22 cellular contexts compared by ENCODE assay signal in genomic region chr14:94544726-94545125, GRCh38. TPM values are rescaled to one million over a fixed set of nuclear protein-coding genes. Genes with fewer than 3 reads are reported as not detected.
DNase-seq lines count a peak whose midpoint lies in the region; FAIRE-seq and TF ChIP-seq lines count a peak whose summit lies in the region.
"Had no signal": no experiment of that assay in that cellular context is flagged by ENCODE, and none has a peak within 500 bp of the region (broad histone marks: within the 10 kb centered on the region; RNA-seq: fewer than 3 reads in every experiment).

No MANE protein-coding gene starts in this region.

- peaks cover 15% of the 10 kb centered on the region for H3K9me3 Mint-ChIP-seq in astrocyte (ENCODE audit: unreplicated experiment)
- H3K9me3 Mint-ChIP-seq: CD4-positive, alpha-beta T cell had no signal

- H3K4me3 Mint-ChIP-seq in astrocyte (ENCODE audit: unreplicated experiment): no peak overlapping the region
- H3K4me3 Mint-ChIP-seq: CD4-positive, alpha-beta T cell had no signal

- H2BK5ac ChIP-seq in neuronal stem cell (ENCODE audit: low read length): no peak overlapping the region

- no peak for FAIRE-seq in astrocyte (lab: Jason Lieb, UNC)
- FAIRE-seq: A204.1, G401.6, GM12891, GM19239, HTR-8/SVneo, K562 had no signal

- H3K27me3 Mint-ChIP-seq in astrocyte (ENCODE audit: low read depth, unreplicated experiment): peaks cover 17% of the 10 kb centered on the region

- no peak overlapping the region for H3K14ac ChIP-seq in neuronal stem cell (ENCODE audit: low read length)

- no peak overlapping the region for H2BK15ac ChIP-seq in neuronal stem cell (ENCODE audit: low read length)

- no peak overlapping the region for H2BK120ac ChIP-seq in neuronal stem cell (ENCODE audit: low read depth, low read length)

- H3K9me3 ChIP-seq in astrocyte (ENCODE audit: insufficient read depth, low read depth, low read length): no peaks in the 10 kb centered on the region
- no peaks in the 10 kb centered on the region for H3K9me3 ChIP-seq in neuronal stem cell (replicated peaks in 1 of 2; ENCODE audit: control insufficient read depth in 2 of 2, insufficient read depth in 1 of 2, low read depth in 1 of 2, low read length in 2 of 2)
- no peaks in the 10 kb centered on the region for H3K9me3 ChIP-seq in vagina

- H3K36me3 Mint-ChIP-seq in astrocyte (ENCODE audit: low read depth, unreplicated experiment): no peaks in the 10 kb centered on the region

- H3K27me3 ChIP-seq in astrocyte (ENCODE audit: insufficient read depth, low read length): no peaks in the 10 kb centered on the region
- no peaks in the 10 kb centered on the region for H3K27me3 ChIP-seq in neuronal stem cell (ENCODE audit: control insufficient read depth in 3 of 3, insufficient read depth in 3 of 3, low read depth in 1 of 3, low read length in 3 of 3)
- no peaks in the 10 kb centered on the region for H3K27me3 ChIP-seq in vagina

- no peaks in the 10 kb centered on the region for H3K79me1 ChIP-seq in neuronal stem cell (ENCODE audit: low read depth, low read length)

- H4K8ac ChIP-seq in neuronal stem cell (ENCODE audit: low read depth, low read length): no peak overlapping the region

- WGBS in neuronal stem cell (ENCODE audit: extremely low coverage in 2 of 2, insufficient read length in 2 of 2, insufficient replicate concordance in 1 of 2), 2 donors: no CpG with 5 or more reads among the region's 7 CpGs

- DNase-seq in RWPE1 (ENCODE audit: low spot score) (no peak), astrocyte (ENCODE audit: low read depth) (no peak), neuronal stem cell (ENCODE audit: low spot score) (no peak), vagina (ENCODE audit: extremely low spot score in 2 of 2) (peak; percentile 31 to 79), DMS114 treated with DMSO at 0.1 percent for 48 hours (lab: John Stamatoyannopoulos, UW; ENCODE audit: unreplicated experiment) (no peak), germinal center (ENCODE audit: low spot score) (no peak)
- no peak for DNase-seq in stimulated activated CD4-positive, alpha-beta T cell treated with anti-CD3 and anti-CD28 coated beads, Interleukin-12 subunit alpha, Interleukin-12 subunit beta, amount 100 ng/mL, for 4 hours
- DNase-seq: ACHN; CD4-positive, alpha-beta T cell; DMS53; HCEC 1CT; IMR-90 had no signal

- peaks cover 14% of the 10 kb centered on the region for H3K4me1 ChIP-seq in astrocyte (ENCODE audit: insufficient read depth, low read length)
- H3K4me1 ChIP-seq in neuronal stem cell (ENCODE audit: control insufficient read depth in 2 of 2, insufficient read depth in 1 of 2, low read depth in 1 of 2, low read length in 2 of 2): peaks cover 0 to 10% of the 10 kb centered on the region in 2 donors
- peaks cover 22% of the 10 kb centered on the region for H3K4me1 ChIP-seq in vagina

- peak overlapping the region; percentile 92; the same call in 1 of the 2 replicates for H3K27ac ChIP-seq in RWPE1
- H3K27ac ChIP-seq in astrocyte (ENCODE audit: low read depth, low read length): peak overlapping the region; percentile 5
- H3K27ac ChIP-seq in neuronal stem cell (replicated peaks; ENCODE audit: low read length): no peak overlapping the region
- no peak overlapping the region for H3K27ac ChIP-seq in vagina
- H3K27ac ChIP-seq: C4-2B, HL-60 had no signal

- peaks cover 12% of the 10 kb centered on the region for H3K4me1 Mint-ChIP-seq in astrocyte (ENCODE audit: low read depth, unreplicated experiment)

- H3K4me3 ChIP-seq in astrocyte (ENCODE audit: insufficient read depth, low read depth, low read length): no peak overlapping the region
- no peak overlapping the region for H3K4me3 ChIP-seq in neuronal stem cell (ENCODE audit: low read length in 2 of 2)
- no peak overlapping the region for H3K4me3 ChIP-seq in vagina
- H3K4me3 ChIP-seq: K562 had no signal

- H3K36me3 ChIP-seq in astrocyte (ENCODE audit: insufficient read depth, low read length) (no peaks in the 10 kb centered on the region), neuronal stem cell (replicated peaks in 1 of 2; ENCODE audit: control insufficient read depth in 2 of 2, insufficient read depth in 2 of 2, low read length in 2 of 2) (no peaks in the 10 kb centered on the region), vagina (no peaks in the 10 kb centered on the region)

- no peak overlapping the region for H2AFZ ChIP-seq in astrocyte (ENCODE audit: low read depth, low read length)
- no peak overlapping the region for H2AFZ ChIP-seq in neuronal stem cell (ENCODE audit: low read length)

- intact Hi-C loops in vagina (cut with DNase I): no loop called here

- H3K23ac ChIP-seq in neuronal stem cell (ENCODE audit: low read depth, low read length, poor library complexity): no peak overlapping the region

- H3K4ac ChIP-seq in neuronal stem cell (ENCODE audit: low read length): no peak overlapping the region

- TF ChIP-seq CTCF in RWPE1 (conservative IDR thresholded peaks at IDR 0.05; ENCODE audit: low read depth): no peak
- TF ChIP-seq CTCF in astrocyte (IDR thresholded peaks at IDR 0.05; ENCODE audit: insufficient read depth, low read depth, low read length): no peak
- no peak for TF ChIP-seq CTCF in vagina (IDR thresholded peaks at IDR 0.05)

- POLR2A ChIA-PET in RWPE1 (lab: Yijun Ruan, JAX; ENCODE audit: low non-redundant PET): no interaction called here

- H2BK12ac ChIP-seq in neuronal stem cell (ENCODE audit: low read length): no peak overlapping the region

- H3K79me2 ChIP-seq in astrocyte (ENCODE audit: insufficient read depth, low read length): no peaks in the 10 kb centered on the region

- no peak overlapping the region for H3K18ac ChIP-seq in neuronal stem cell (ENCODE audit: low read length)

- TF ChIP-seq POLR2A in vagina (IDR thresholded peaks at IDR 0.05): no peak

- H2AK5ac ChIP-seq in neuronal stem cell (ENCODE audit: low read depth, low read length): no peak overlapping the region

- H4K91ac ChIP-seq in neuronal stem cell (ENCODE audit: low read depth, low read length, poor library complexity): no peak overlapping the region

- H3K27ac Mint-ChIP-seq in astrocyte (ENCODE audit: unreplicated experiment): no peak overlapping the region
- H3K27ac Mint-ChIP-seq: CD4-positive, alpha-beta T cell had no signal

- H3K9ac ChIP-seq in astrocyte (ENCODE audit: low read length): no peak overlapping the region
- H3K9ac ChIP-seq in neuronal stem cell (ENCODE audit: low read depth, low read length, poor library complexity): peak overlapping the region; percentile 55

- CTCF ChIA-PET in RWPE1 (lab: Yijun Ruan, JAX): no interaction called here

- H4K20me1 ChIP-seq in astrocyte (ENCODE audit: insufficient read depth, low read length): no peaks in the 10 kb centered on the region

- H3K4me2 ChIP-seq in astrocyte (ENCODE audit: low read length): no peak overlapping the region
- H3K4me2 ChIP-seq in neuronal stem cell (ENCODE audit: insufficient read depth, low read length, poor library complexity, severe bottlenecking): no peak overlapping the region

RNA-seq across cellular contexts. Expression of gene SERPINA4, which starts 16.5 kb away (rescaled TPM):
- total RNA-seq in astrocyte (not detected in 2 replicates), vagina (not detected)
- polyA plus RNA-seq in neuronal stem cell (2013, experiment 1 of 2): not detected
- polyA plus RNA-seq in neuronal stem cell (2013, experiment 2 of 2): not detected
- total RNA-seq: CD4-positive, alpha-beta T cell; H4; IMR-90; K562 had no signal
- polyA plus RNA-seq: BJ, IMR-90, K562 had no signal

RNA-seq across cellular contexts. Expression of gene SERPINA12, which starts 35.5 kb away (rescaled TPM):
- total RNA-seq in astrocyte (not detected in 2 replicates), vagina (8.6 TPM)
- not detected for polyA plus RNA-seq in neuronal stem cell (2013, experiment 1 of 2)
- not detected for polyA plus RNA-seq in neuronal stem cell (2013, experiment 2 of 2)
- total RNA-seq: CD4-positive, alpha-beta T cell; H4; IMR-90; K562 had no signal
- polyA plus RNA-seq: BJ, IMR-90, K562 had no signal

RNA-seq across cellular contexts. Expression of gene SERPINA5, which starts 36.5 kb away (rescaled TPM):
- total RNA-seq in astrocyte: 0.23 and 0.36 TPM in 2 replicates
- 2.4 TPM for polyA plus RNA-seq in neuronal stem cell (2013, experiment 1 of 2)
- polyA plus RNA-seq in neuronal stem cell (2013, experiment 2 of 2): 2.5 TPM
- 3.7 TPM for total RNA-seq in vagina
- total RNA-seq: CD4-positive, alpha-beta T cell; IMR-90 had no signal
- polyA plus RNA-seq: IMR-90, K562 had no signal

Comparison
In these comparisons a context has a peak if more than half of its experiments do, and no peak if none do; other contexts are left out.
1. DNase-seq: peak in vagina (2 of 2); none in RWPE1 (single experiment), astrocyte (single experiment), neuronal stem cell (single experiment), DMS114 treated with DMSO at 0.1 percent for 48 hours (single experiment), stimulated activated CD4-positive, alpha-beta T cell treated with anti-CD3 and anti-CD28 coated beads, Interleukin-12 subunit alpha, Interleukin-12 subunit beta, amount 100 ng/mL, for 4 hours (single experiment) and germinal center (single experiment).
2. H3K27ac ChIP-seq: peak in RWPE1 (single experiment) and astrocyte (single experiment); none in neuronal stem cell (single experiment) and vagina (single experiment).